Comparison of ENCODE assay signal across 24 cellular contexts in genomic region chr1:154705544-154705943, GRCh38.
"Had no signal": no experiment of that assay in that cellular context is flagged by ENCODE, and none has a peak within 500 bp of the region (broad histone marks: within the 10 kb centered on the region; RNA-seq: fewer than 3 reads in every experiment).

No MANE protein-coding gene starts in this region.

- FAIRE-seq: colon, endothelial cell of umbilical vein, frontal cortex, kidney had no signal

- ATAC-seq: foreskin keratinocyte, gastroesophageal sphincter, heart left ventricle, left cardiac atrium, left lung, left ventricle myocardium superior, lower lobe of right lung, mucosa of descending colon had no signal

- H3K4me3 ChIP-seq: coronary artery, dorsolateral prefrontal cortex, esophagus muscularis mucosa, gastroesophageal sphincter, heart left ventricle, hepatocyte, left lung, lower lobe of right lung, mucosa of descending colon had no signal

- H2AFZ ChIP-seq: hepatocyte had no signal

- H3K27ac ChIP-seq: coronary artery, dorsolateral prefrontal cortex, esophagus muscularis mucosa, foreskin keratinocyte, gastroesophageal sphincter, heart left ventricle, hepatocyte, left lung, lower lobe of right lung had no signal

- DNase-seq: dermis blood vessel endothelial cell; dorsolateral prefrontal cortex; effector CD4-positive, alpha-beta T cell; effector memory CD4-positive, alpha-beta T cell; foreskin keratinocyte; heart left ventricle; hypothalamus; immature natural killer cell; islet precursor cell; kidney; left cardiac atrium; left lung; left ventricle myocardium superior; lower lobe of right lung; mesenchymal stem cell; mucosa of descending colon had no signal

- H3K27ac Mint-ChIP-seq: immature natural killer cell, mesothelial cell of epicardium had no signal

- H3K36me3 Mint-ChIP-seq: immature natural killer cell, mesothelial cell of epicardium had no signal

- H3K4me2 ChIP-seq: hepatocyte had no signal

- H3K79me2 ChIP-seq: hepatocyte had no signal

- H3K9me3 ChIP-seq: esophagus muscularis mucosa, gastroesophageal sphincter, heart left ventricle, left lung, lower lobe of right lung, mucosa of descending colon had no signal

- H3K27me3 ChIP-seq: dorsolateral prefrontal cortex, esophagus muscularis mucosa, gastroesophageal sphincter, heart left ventricle, left lung had no signal

- H3K4me1 ChIP-seq: foreskin keratinocyte, gastroesophageal sphincter, left lung, lower lobe of right lung had no signal

- H3K9me3 Mint-ChIP-seq: immature natural killer cell, mesothelial cell of epicardium had no signal

- H3K36me3 ChIP-seq: esophagus muscularis mucosa, left lung, lower lobe of right lung had no signal
